ENCODE assay signal across 1 cellular context in the genomic region with DNA sequence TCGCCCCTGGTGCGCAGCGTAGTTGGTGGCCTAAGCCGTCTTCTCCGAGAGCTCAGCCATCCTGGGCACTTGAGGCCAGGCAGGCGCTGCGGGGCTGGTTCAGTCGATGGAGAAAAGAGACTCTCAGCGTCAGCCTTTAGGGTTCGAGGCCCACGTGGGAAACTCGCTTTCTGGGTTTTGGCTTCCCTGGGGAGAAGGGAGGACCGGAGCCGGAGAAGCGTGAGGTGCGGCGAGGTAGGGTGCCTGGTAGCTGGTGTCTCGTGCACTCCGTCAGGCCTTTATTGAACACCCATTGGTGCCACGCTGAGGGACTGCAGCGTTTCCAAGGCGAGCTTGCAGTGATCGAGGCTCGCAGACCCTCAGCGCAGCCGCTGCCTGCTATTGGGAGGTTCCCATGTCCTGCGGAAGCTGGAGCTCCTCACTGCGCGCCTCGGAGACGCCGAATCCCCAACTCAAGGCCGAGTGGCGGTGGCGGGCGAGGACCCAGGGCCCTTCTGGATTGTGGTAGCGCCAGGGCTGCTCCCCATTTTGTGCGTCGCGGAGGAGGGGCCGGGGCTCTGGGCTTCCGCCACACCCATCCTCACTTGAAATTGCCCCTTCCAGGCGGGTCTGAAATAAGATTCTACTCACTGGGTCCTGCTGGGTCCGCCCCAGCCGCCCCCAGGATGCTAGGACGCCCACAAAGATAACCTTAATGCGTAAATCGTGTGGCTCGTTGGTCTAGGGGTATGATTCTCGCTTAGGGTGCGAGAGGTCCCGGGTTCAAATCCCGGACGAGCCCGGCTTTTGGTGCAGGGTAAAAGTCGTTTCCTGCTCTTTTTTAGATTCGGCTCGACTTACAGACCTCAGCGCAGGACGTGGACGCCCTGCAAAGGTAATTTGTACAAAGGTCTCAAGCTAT.
A peak's percentile ranks its signal among the peaks of the same experiment; 100 is the strongest.
TF ChIP-seq lines count a peak whose summit lies in the region.

No MANE protein-coding gene starts in this region.

TF ChIP-seq in K562, 482 proteins besides CTCF, POLR2A, EP300 and RAD21 (continued from another document and continues in another):
- TF ChIP-seq CREB5 (CRISPR knock-in tag; IDR thresholded peaks at IDR 0.05) (no peak), ZNF444 (CRISPR knock-in tag; IDR thresholded peaks at IDR 0.05) (no peak), HSF4 (CRISPR knock-in tag; IDR thresholded peaks at IDR 0.05; ENCODE audit: borderline replicate concordance) (no peak), MEIS2 (IDR thresholded peaks at IDR 0.05; ENCODE audit: partially characterized antibody) (no peak), PHF20 (IDR thresholded peaks at IDR 0.05; ENCODE audit: partially characterized antibody) (no peak), OTX1 (CRISPR knock-in tag; IDR thresholded peaks at IDR 0.05) (no peak), HNRNPH1 (optimal IDR thresholded peaks at IDR 0.05; ENCODE audit: low read depth, low read length) (no peak), ARID2 (IDR thresholded peaks at IDR 0.05) (no peak), RFX5 (IDR thresholded peaks at IDR 0.05; ENCODE audit: low read depth, low read length) (no peak; the same call in 1 of the 2 replicates), ZBTB11 (CRISPR knock-in tag; IDR thresholded peaks at IDR 0.05) (no peak), ZNF224 (CRISPR knock-in tag; IDR thresholded peaks at IDR 0.05) (no peak), NR2C1 (IDR thresholded peaks at IDR 0.05) (no peak), NR2C1 (tag; IDR thresholded peaks at IDR 0.05) (no peak), ZNF311 (CRISPR knock-in tag; IDR thresholded peaks at IDR 0.05) (no peak), L3MBTL2 (IDR thresholded peaks at IDR 0.05) (peak; percentile 89), TSHZ1 (CRISPR knock-in tag; IDR thresholded peaks at IDR 0.05) (no peak), SRF (CRISPR knock-in tag; IDR thresholded peaks at IDR 0.05) (no peak), XRCC5 (IDR thresholded peaks at IDR 0.05; ENCODE audit: low read depth, low read length) (no peak), CHD4 (IDR thresholded peaks at IDR 0.05; ENCODE audit: insufficient read depth, insufficient replicate concordance, low read depth, low read length, poor library complexity, severe bottlenecking) (no peak), GABPA (tag; conservative IDR thresholded peaks at IDR 0.05; ENCODE audit: low read depth) (no peak), NUFIP1 (IDR thresholded peaks at IDR 0.05; ENCODE audit: partially characterized antibody) (no peak), SP2 (IDR thresholded peaks at IDR 0.05; ENCODE audit: extremely low read depth, low read depth, low read length, poor library complexity, severe bottlenecking) (no peak), MIER1 (IDR thresholded peaks at IDR 0.05; ENCODE audit: low read depth) (no peak), RBBP5 (IDR thresholded peaks at IDR 0.05; ENCODE audit: borderline replicate concordance, insufficient read depth, low read length, poor library complexity, severe bottlenecking) (peak; percentile 59), HDAC8 (tag; IDR thresholded peaks at IDR 0.05) (no peak), ZNF408 (CRISPR knock-in tag; IDR thresholded peaks at IDR 0.05; ENCODE audit: low read depth) (no peak), GTF2A2 (tag; IDR thresholded peaks at IDR 0.05) (no peak), ELF2 (CRISPR knock-in tag; IDR thresholded peaks at IDR 0.05) (no peak), LCOR (CRISPR knock-in tag; IDR thresholded peaks at IDR 0.05) (peak; percentile 55; the same call in 1 of the 2 replicates), CEBPZ (IDR thresholded peaks at IDR 0.05; ENCODE audit: borderline replicate concordance, low read depth, low read length) (no peak), THAP7 (CRISPR knock-in tag; IDR thresholded peaks at IDR 0.05) (no peak), TOE1 (IDR thresholded peaks at IDR 0.05; ENCODE audit: borderline replicate concordance) (0 out of 2 replicates have a peak, but pooled peaks have one; percentile 3), TOE1 (CRISPR knock-in tag; IDR thresholded peaks at IDR 0.05; ENCODE audit: borderline replicate concordance, low read depth) (0 out of 2 replicates have a peak, but pooled peaks have one; percentile 28), TAF1 (IDR thresholded peaks at IDR 0.05; ENCODE audit: control insufficient read depth, extremely low read depth, insufficient read depth, low read length, severe bottlenecking) (no peak), CREB3L1 (IDR thresholded peaks at IDR 0.05; ENCODE audit: borderline replicate concordance, low read depth) (no peak), BACH1 (tag; IDR thresholded peaks at IDR 0.05) (no peak), ASH1L (IDR thresholded peaks at IDR 0.05; ENCODE audit: borderline replicate concordance, low read depth, partially characterized antibody) (no peak), NKRF (IDR thresholded peaks at IDR 0.05; ENCODE audit: borderline replicate concordance) (no peak)
- TF ChIP-seq, protein P1, sequence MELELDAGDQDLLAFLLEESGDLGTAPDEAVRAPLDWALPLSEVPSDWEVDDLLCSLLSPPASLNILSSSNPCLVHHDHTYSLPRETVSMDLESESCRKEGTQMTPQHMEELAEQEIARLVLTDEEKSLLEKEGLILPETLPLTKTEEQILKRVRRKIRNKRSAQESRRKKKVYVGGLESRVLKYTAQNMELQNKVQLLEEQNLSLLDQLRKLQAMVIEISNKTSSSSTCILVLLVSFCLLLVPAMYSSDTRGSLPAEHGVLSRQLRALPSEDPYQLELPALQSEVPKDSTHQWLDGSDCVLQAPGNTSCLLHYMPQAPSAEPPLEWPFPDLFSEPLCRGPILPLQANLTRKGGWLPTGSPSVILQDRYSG (tag; conservative IDR thresholded peaks at IDR 0.05; ENCODE audit: low read depth): no peak
